8 cellular contexts compared by ENCODE assay signal in the genomic region with DNA sequence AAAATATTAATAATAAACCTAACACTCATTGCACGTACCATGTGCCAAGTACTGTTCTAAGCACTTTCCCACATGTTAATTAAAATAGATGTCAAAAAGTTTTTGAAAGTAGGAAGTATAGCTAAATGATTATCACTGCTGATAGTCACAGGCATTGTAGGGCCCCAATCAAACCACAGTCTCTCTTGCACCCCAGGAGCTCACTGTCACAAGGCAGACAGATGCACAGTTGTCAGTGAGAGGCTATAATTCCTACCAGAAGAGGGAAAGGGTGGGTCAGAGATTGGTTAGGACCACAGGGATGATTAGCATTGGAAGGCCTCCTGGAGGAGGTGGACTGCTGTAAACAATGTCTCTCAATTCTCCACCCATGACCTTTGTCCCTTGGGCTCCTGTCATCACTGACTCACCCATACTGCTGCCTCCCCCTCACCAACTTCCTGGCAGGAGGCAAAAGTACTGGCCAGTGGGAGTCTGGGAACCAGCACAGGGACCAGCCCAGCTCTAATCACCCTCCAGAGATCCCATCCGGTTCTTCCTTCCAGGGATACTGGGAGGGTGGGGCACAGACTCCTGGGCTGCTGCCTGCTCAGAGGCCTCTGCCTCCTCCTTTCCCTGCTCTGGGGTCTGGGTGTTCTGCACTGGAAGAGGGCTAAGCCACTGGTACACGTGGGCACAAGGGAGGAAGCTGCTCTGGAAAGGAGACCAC. TPM values are rescaled to one million over a fixed set of nuclear protein-coding genes. Genes with fewer than 3 reads are reported as not detected.
DNase-seq lines count a peak whose midpoint lies in the region; ATAC-seq and TF ChIP-seq lines count a peak whose summit lies in the region.

No MANE protein-coding gene starts in this region.

- peak overlapping the region; percentile 98 for H3K9ac ChIP-seq in adipocyte (ENCODE audit: low read length)

- peak; percentile 19 for TF ChIP-seq CTCF in left ventricle myocardium inferior (IDR thresholded peaks at IDR 0.05; ENCODE audit: borderline replicate concordance)
- TF ChIP-seq CTCF in sigmoid colon (IDR thresholded peaks at IDR 0.05): no peak

- H3K9me3 ChIP-seq in adipocyte (ENCODE audit: control insufficient read depth, low read length): no peaks in the 10 kb centered on the region
- H3K9me3 ChIP-seq in left ventricle myocardium inferior (replicated peaks): no peaks in the 10 kb centered on the region
- H3K9me3 ChIP-seq in sigmoid colon: no peaks in the 10 kb centered on the region

- no peaks in the 10 kb centered on the region for H3K27me3 ChIP-seq in adipocyte (replicated peaks; ENCODE audit: control insufficient read depth, insufficient read depth, low read length)
- no peaks in the 10 kb centered on the region for H3K27me3 ChIP-seq in left ventricle myocardium inferior (ENCODE audit: low read depth)
- H3K27me3 ChIP-seq in sigmoid colon: no peaks in the 10 kb centered on the region

- H3K27ac ChIP-seq in left ventricle myocardium inferior (replicated peaks) (peak overlapping the region; percentile 99), sigmoid colon (peak overlapping the region; percentile 95 to 100 (median 98))

- H3K4me3 ChIP-seq in adipocyte (ENCODE audit: low read length) (peak overlapping the region; percentile 75), left ventricle myocardium inferior (peak overlapping the region; percentile 92), sigmoid colon (peak overlapping the region in 2 of 4 donors; percentile 71 to 74)

- intact Hi-C loops in left ventricle myocardium inferior (cut with micrococcal nuclease): no loop called here
- intact Hi-C loops in sigmoid colon (cut with DNase I): no loop called here

- peak in 1 of 2 donors; percentile 16 for TF ChIP-seq POLR2A in sigmoid colon (IDR thresholded peaks at IDR 0.05)

- H3K36me3 ChIP-seq in adipocyte (ENCODE audit: control insufficient read depth, insufficient read depth, low read length, severe bottlenecking): no peaks in the 10 kb centered on the region
- no peaks in the 10 kb centered on the region for H3K36me3 ChIP-seq in left ventricle myocardium inferior
- no peaks in the 10 kb centered on the region for H3K36me3 ChIP-seq in sigmoid colon

- TF ChIP-seq EP300 in sigmoid colon (IDR thresholded peaks at IDR 0.05): no peak

- H3K4me1 ChIP-seq in adipocyte (ENCODE audit: control insufficient read depth, insufficient read depth, low read length): peaks cover 65% of the 10 kb centered on the region
- H3K4me1 ChIP-seq in left ventricle myocardium inferior: peaks cover 78% of the 10 kb centered on the region
- peaks cover 3 to 75% (median 74%) of the 10 kb centered on the region in 4 donors for H3K4me1 ChIP-seq in sigmoid colon

- ATAC-seq in HG02642 (IDR thresholded peaks at IDR 0.05; ENCODE audit: poor library complexity, unreplicated experiment): no peak
- ATAC-seq in HG02852 (IDR thresholded peaks at IDR 0.05; ENCODE audit: unreplicated experiment): no peak
- no peak for ATAC-seq in GM21825 (IDR thresholded peaks at IDR 0.05; ENCODE audit: unreplicated experiment)

- 4 to 32% methylated on average over 3 of the region's 3 CpGs for WGBS in sigmoid colon, 2 donors

- peak; percentile 97 for DNase-seq in EL
- DNase-seq in KBM-7: peak; percentile 14
- DNase-seq in adipocyte (ENCODE audit: low read depth): peak; percentile 82
- DNase-seq in left ventricle myocardium inferior: peak; percentile 60
- peak; percentile 81 for DNase-seq in sigmoid colon

- in situ Hi-C loops in KBM-7 (cut with MboI; ENCODE audit: low pct_unique_long_range_greater_than_20kb, low sequenced_read_pairs): no loop called here

RNA-seq across cellular contexts. Expression of a gene that starts 1.1 kb away (rescaled TPM):
- total RNA-seq in left ventricle myocardium inferior: 47.0 TPM
- 10 to 100 TPM; 48.5 to 78.9 (median 67.0) TPM for total RNA-seq in sigmoid colon
- polyA plus RNA-seq in sigmoid colon: 100 to 1,000 TPM; 381 to 748 (median 498) TPM

RNA-seq across cellular contexts. Expression of a gene that starts 18.9 kb away (rescaled TPM):
- total RNA-seq in left ventricle myocardium inferior: 0.82 TPM
- total RNA-seq in sigmoid colon: 10 to 100 TPM in 1 of 4 donors, 1 to 10 TPM in 3; 2.9 to 49.8 (median 6.6) TPM
- 1 to 10 TPM in 2 of 3 donors, under 1 TPM in 1; 0.92 to 6.5 (median 2.4) TPM for polyA plus RNA-seq in sigmoid colon

RNA-seq across cellular contexts. Expression of a gene that starts 37.3 kb away (rescaled TPM):
- total RNA-seq in left ventricle myocardium inferior (7.0 TPM), sigmoid colon (10 to 100 TPM; 11.4 to 18.1 (median 16.5) TPM)
- 10 to 100 TPM in 1 of 3 donors, 1 to 10 TPM in 2; 6.5 to 33.9 (median 6.6) TPM for polyA plus RNA-seq in sigmoid colon

RNA-seq across cellular contexts. Expression of a gene that starts 47.2 kb away (rescaled TPM):
- total RNA-seq in left ventricle myocardium inferior: 86.0 TPM
- 10 to 100 TPM; 59.5 to 87.0 (median 80.0) TPM for total RNA-seq in sigmoid colon
- 100 to 1,000 TPM; 228 to 357 (median 235) TPM for polyA plus RNA-seq in sigmoid colon

RNA-seq across cellular contexts. Expression of a gene that starts 49.4 kb away (rescaled TPM):
- total RNA-seq in left ventricle myocardium inferior (1.0 TPM), sigmoid colon (1 to 10 TPM in 2 of 4 donors, under 1 TPM in 1, not detected in 1; 0.71 to 2.5 (median 1.2) TPM)
- polyA plus RNA-seq in sigmoid colon: 10 to 100 TPM in 1 of 3 donors, 1 to 10 TPM in 2; 1.6 to 48.2 (median 1.8) TPM

Comparison
In these comparisons a context has a peak if more than half of its experiments do, and no peak if none do; other contexts are left out.
1. DNase-seq: peak in every context shown above with its lines; median percentile 97 in EL; 82 in adipocyte; 81 in sigmoid colon; 60 in left ventricle myocardium inferior; 14 in KBM-7.